Comparison of ENCODE assay signal across 27 cellular contexts in the genomic region with DNA sequence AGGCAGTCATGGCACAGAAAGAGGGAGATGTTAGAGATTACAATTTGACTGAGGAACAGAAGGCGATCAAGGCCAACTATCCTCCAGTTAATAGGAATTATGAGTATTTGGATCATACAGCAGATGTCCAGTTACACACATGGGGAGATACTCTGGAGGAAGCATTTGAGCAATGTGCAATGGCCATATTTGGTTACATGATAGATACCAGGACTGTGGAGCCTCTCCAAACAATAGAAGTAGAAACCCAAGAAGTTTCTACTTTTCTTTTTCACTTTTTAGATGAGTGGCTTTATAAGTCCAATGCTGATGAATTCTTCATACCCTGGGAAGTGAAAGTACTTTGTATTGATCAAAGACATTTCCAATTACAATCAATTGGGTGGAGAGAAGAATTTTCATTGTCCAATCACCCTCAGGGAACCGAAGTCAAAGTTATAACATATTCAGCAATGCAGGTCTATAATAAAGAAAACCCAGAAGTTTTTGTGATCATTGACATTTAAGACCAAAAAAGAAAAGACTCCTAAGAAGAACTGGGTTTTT.
DNase-seq lines count a peak whose midpoint lies in the region; ATAC-seq and TF ChIP-seq lines count a peak whose summit lies in the region.
"Had no signal": no experiment of that assay in that cellular context is flagged by ENCODE, and none has a peak within 500 bp of the region (broad histone marks: within the 10 kb centered on the region; RNA-seq: fewer than 3 reads in every experiment).

No MANE protein-coding gene starts in this region.

- ATAC-seq in GM21360 (IDR thresholded peaks at IDR 0.05; ENCODE audit: unreplicated experiment): peak; percentile 76
- peak; percentile 59 for ATAC-seq in HG03432 (IDR thresholded peaks at IDR 0.05; ENCODE audit: unreplicated experiment)
- ATAC-seq in HG02588 (IDR thresholded peaks at IDR 0.05; ENCODE audit: unreplicated experiment): no peak
- ATAC-seq: activated CD8-positive, alpha-beta T cell treated with anti-CD3 and anti-CD28 coated beads, Interleukin-2, amount 10 ng/mL, durations not matched to agents 7 days and 5 days; activated T-cell treated with anti-CD3 and anti-CD28 coated beads, Interleukin-2, amount 50 U/mL, for 4 hours; stimulated activated memory B cell treated with anti-CD40 and anti-IgM and Interleukin-4, amounts not matched to agents 10 μg/mL and 1 μg/mL and 100 μg/mL, for 72 hours had no signal

- no peaks in the 10 kb centered on the region for H3K4me1 ChIP-seq in SJCRH30
- H3K4me1 ChIP-seq: neural progenitor cell had no signal

- no peaks in the 10 kb centered on the region for H3K36me3 ChIP-seq in SJCRH30
- H3K36me3 ChIP-seq: prostate gland, thyroid gland had no signal

- no peak for TF ChIP-seq CTCF in GM13976 (IDR thresholded peaks at IDR 0.05; ENCODE audit: borderline replicate concordance, control extremely low read depth, extremely low read depth, insufficient read depth, missing control alignments)

- H3K27me3 ChIP-seq in SJCRH30: no peaks in the 10 kb centered on the region
- H3K27me3 ChIP-seq: dorsolateral prefrontal cortex, neural progenitor cell, thyroid gland had no signal

- in situ Hi-C loops in GM13976 (cut with MboI; ENCODE audit: low sequenced_read_pairs, unreplicated experiment): no loop called here

- no peak overlapping the region for H3K4me3 ChIP-seq in SJCRH30
- H3K4me3 ChIP-seq: dorsolateral prefrontal cortex, neural progenitor cell, prostate gland, thyroid gland had no signal

- H3K9me3 ChIP-seq in SJCRH30 (replicated peaks): no peaks in the 10 kb centered on the region
- H3K9me3 ChIP-seq: prostate gland, thyroid gland had no signal

- no peak overlapping the region for H3K27ac ChIP-seq in SJCRH30
- H3K27ac ChIP-seq: dorsolateral prefrontal cortex, neural progenitor cell, prostate gland, thyroid gland had no signal

- peak; percentile 6 for DNase-seq in GM13976 (ENCODE audit: low spot score)
- peak; percentile 41 for DNase-seq in fibroblast of gingiva (ENCODE audit: low read depth)
- no peak for DNase-seq in SJCRH30
- no peak for DNase-seq in activated CD4-positive, alpha-beta T cell treated with anti-CD3 and anti-CD28 coated beads for 4 hours
- DNase-seq: activated CD4-positive, CD25-positive, alpha-beta regulatory T cell; activated CD8-positive, alpha-beta T cell treated with anti-CD3 and anti-CD28 coated beads, Interleukin-2, amount 10 ng/mL, durations not matched to agents 7 days and 5 days; activated naive CD4-positive, alpha-beta T cell treated with anti-CD3 and anti-CD28 coated beads, Interleukin-2, amount 10 ng/mL, durations not matched to agents 7 days and 5 days; activated T-cell treated with anti-CD3 and anti-CD28 coated beads, Interleukin-2, amount 50 U/mL, for 4 hours; anterior cingulate cortex; CD4-positive, CD25-positive, alpha-beta regulatory T cell; central memory CD4-positive, alpha-beta T cell; DMS79; dorsolateral prefrontal cortex; HCEC 1CT; hypothalamus; NCI-H2081; NCI-H446; RPMI8226; stimulated activated CD4-positive, alpha-beta T cell treated with anti-CD3 and anti-CD28 coated beads, Interleukin-1b, Interleukin-23, amount 100 ng/mL, for 48 hours; T1000; thyroid gland had no signal

Comparison
In these comparisons a context has a peak if more than half of its experiments do, and no peak if none do; other contexts are left out.
1. DNase-seq: peak in GM13976 (single experiment) and fibroblast of gingiva (single experiment); none in SJCRH30 (0 of 2) and activated CD4-positive, alpha-beta T cell treated with anti-CD3 and anti-CD28 coated beads for 4 hours (0 of 2).